1 cellular context compared by ENCODE assay signal in genomic region chr7:87369216-87369615, GRCh38.
TF ChIP-seq lines count a peak whose summit lies in the region.

No MANE protein-coding gene starts in this region.

TF ChIP-seq in SK-N-SH treated with all-trans-retinoic acid at 6 μM for 48 hours, 23 proteins besides CTCF, POLR2A, EP300 and RAD21 (continued from another document):
- TF ChIP-seq POU6F1 (CRISPR knock-in tag; IDR thresholded peaks at IDR 0.05; ENCODE audit: borderline replicate concordance, low read depth) (no peak), ISL1 (CRISPR knock-in tag; IDR thresholded peaks at IDR 0.05) (no peak), ZNF565 (CRISPR knock-in tag; conservative IDR thresholded peaks at IDR 0.05; ENCODE audit: low read depth) (no peak), ESRRG (CRISPR knock-in tag; IDR thresholded peaks at IDR 0.05) (no peak), CREB5 (CRISPR knock-in tag; IDR thresholded peaks at IDR 0.05; ENCODE audit: low read depth) (no peak), TSHZ2 (CRISPR knock-in tag; IDR thresholded peaks at IDR 0.05) (no peak)
